15 cellular contexts compared by ENCODE assay signal in genomic region chr13:58032676-58033440, GRCh38.
A peak's percentile ranks its signal among the peaks of the same experiment; 100 is the strongest.
DNase-seq lines count a peak whose midpoint lies in the region; TF ChIP-seq lines count a peak whose summit lies in the region.
"Had no signal": no experiment of that assay in that cellular context is flagged by ENCODE, and none has a peak within 500 bp of the region (broad histone marks: within the 10 kb centered on the region; RNA-seq: fewer than 3 reads in every experiment).

No MANE protein-coding gene starts in this region.

- no peak overlapping the region for H3K4me3 Mint-ChIP-seq in HFFc6
- no peak overlapping the region for H3K4me3 Mint-ChIP-seq in activated CD4-positive, alpha-beta memory T cell treated with anti-CD3 and anti-CD28 coated beads, Interleukin-2, amount 10 ng/mL, durations not matched to agents 7 days and 5 days
- H3K4me3 Mint-ChIP-seq: B cell; CD4-positive, alpha-beta T cell had no signal

- H3K27ac Mint-ChIP-seq in HFFc6 = no peak overlapping the region
- H3K27ac Mint-ChIP-seq in activated CD4-positive, alpha-beta memory T cell treated with anti-CD3 and anti-CD28 coated beads, Interleukin-2, amount 10 ng/mL, durations not matched to agents 7 days and 5 days = no peak overlapping the region
- H3K27ac Mint-ChIP-seq: B cell; CD4-positive, alpha-beta T cell had no signal

- H3K36me3 Mint-ChIP-seq in HFFc6 (ENCODE audit: low read depth) = no peaks in the 10 kb centered on the region
- no peaks in the 10 kb centered on the region for H3K36me3 Mint-ChIP-seq in activated CD4-positive, alpha-beta memory T cell treated with anti-CD3 and anti-CD28 coated beads, Interleukin-2, amount 10 ng/mL, durations not matched to agents 7 days and 5 days (ENCODE audit: low read depth)

- H3K4me3 ChIP-seq in SJCRH30 = no peak overlapping the region
- H3K4me3 ChIP-seq: HAP-1 had no signal

- TF ChIP-seq CTCF in HFFc6 (IDR thresholded peaks at IDR 0.05) = no peak

- H3K36me3 ChIP-seq in SJCRH30 = no peaks in the 10 kb centered on the region
- H3K36me3 ChIP-seq: HAP-1 had no signal

- H3K27me3 Mint-ChIP-seq in HFFc6 (ENCODE audit: insufficient read depth) = no peaks in the 10 kb centered on the region
- H3K27me3 Mint-ChIP-seq in activated CD4-positive, alpha-beta memory T cell treated with anti-CD3 and anti-CD28 coated beads, Interleukin-2, amount 10 ng/mL, durations not matched to agents 7 days and 5 days = no peaks in the 10 kb centered on the region
- H3K27me3 Mint-ChIP-seq: B cell; CD4-positive, alpha-beta T cell had no signal

- no peaks in the 10 kb centered on the region for H3K4me1 Mint-ChIP-seq in HFFc6 (ENCODE audit: low read depth)
- no peaks in the 10 kb centered on the region for H3K4me1 Mint-ChIP-seq in activated CD4-positive, alpha-beta memory T cell treated with anti-CD3 and anti-CD28 coated beads, Interleukin-2, amount 10 ng/mL, durations not matched to agents 7 days and 5 days
- H3K4me1 Mint-ChIP-seq: B cell had no signal

- peaks cover 19% of the 10 kb centered on the region; the same call in 1 of the 2 replicates for H3K9me3 Mint-ChIP-seq in HFFc6
- no peaks in the 10 kb centered on the region for H3K9me3 Mint-ChIP-seq in activated CD4-positive, alpha-beta memory T cell treated with anti-CD3 and anti-CD28 coated beads, Interleukin-2, amount 10 ng/mL, durations not matched to agents 7 days and 5 days
- H3K9me3 Mint-ChIP-seq: CD4-positive, alpha-beta T cell had no signal

- peaks cover 31% of the 10 kb centered on the region for H3K4me1 ChIP-seq in SJCRH30
- H3K4me1 ChIP-seq: HAP-1 had no signal

- H3K27ac ChIP-seq in SJCRH30 = peak overlapping the region; percentile 82
- H3K27ac ChIP-seq: HL-60 had no signal

- CTCF ChIA-PET in activated CD4-positive, alpha-beta memory T cell treated with anti-CD3 and anti-CD28 coated beads, Interleukin-2, amount 10 ng/mL, durations not matched to agents 7 days and 5 days (lab: Charles Lee) = no interaction called here

- POLR2A ChIA-PET in activated CD4-positive, alpha-beta memory T cell treated with anti-CD3 and anti-CD28 coated beads, Interleukin-2, amount 10 ng/mL, durations not matched to agents 7 days and 5 days (lab: Charles Lee) = no interaction called here

- no peaks in the 10 kb centered on the region; the same call in 1 of the 2 replicates for H3K9me3 ChIP-seq in SJCRH30 (replicated peaks)
- H3K9me3 ChIP-seq: HAP-1 had no signal

- H3K27me3 ChIP-seq in SJCRH30 = no peaks in the 10 kb centered on the region

- DNase-seq in NCI-H2081 (lab: John Stamatoyannopoulos, UW) (peak; percentile 16 to 70), NCI-H2081 treated with DMSO at 0.1 percent for 48 hours (lab: John Stamatoyannopoulos, UW) (no peak), DMS153 (lab: John Stamatoyannopoulos, UW) (peak; percentile 22), NCI-H69 (lab: John Stamatoyannopoulos, UW) (peak; percentile 64), SJCRH30 (peak; percentile 54 to 83), HFFc6 (no peak), NCI-H345 treated with DMSO at 0.1 percent for 48 hours (lab: John Stamatoyannopoulos, UW; ENCODE audit: unreplicated experiment) (no peak)
- no peak for DNase-seq in activated CD4-positive, alpha-beta memory T cell treated with anti-CD3 and anti-CD28 coated beads, Interleukin-2, amount 10 ng/mL, durations not matched to agents 7 days and 5 days
- DNase-seq: C1 segment of cervical spinal cord; CD4-positive, alpha-beta T cell; DND-41; GDM1 had no signal

Comparison
In these comparisons a context has a peak if more than half of its experiments do, and no peak if none do; other contexts are left out.
1. DNase-seq: peak in NCI-H2081 (2 of 2), DMS153 (single experiment), NCI-H69 (single experiment) and SJCRH30 (2 of 2); none in NCI-H2081 treated with DMSO at 0.1 percent for 48 hours (single experiment), HFFc6 (single experiment), activated CD4-positive, alpha-beta memory T cell treated with anti-CD3 and anti-CD28 coated beads, Interleukin-2, amount 10 ng/mL, durations not matched to agents 7 days and 5 days (single experiment) and NCI-H345 treated with DMSO at 0.1 percent for 48 hours (single experiment).